21 cellular contexts compared by ENCODE assay signal in the genomic region with DNA sequence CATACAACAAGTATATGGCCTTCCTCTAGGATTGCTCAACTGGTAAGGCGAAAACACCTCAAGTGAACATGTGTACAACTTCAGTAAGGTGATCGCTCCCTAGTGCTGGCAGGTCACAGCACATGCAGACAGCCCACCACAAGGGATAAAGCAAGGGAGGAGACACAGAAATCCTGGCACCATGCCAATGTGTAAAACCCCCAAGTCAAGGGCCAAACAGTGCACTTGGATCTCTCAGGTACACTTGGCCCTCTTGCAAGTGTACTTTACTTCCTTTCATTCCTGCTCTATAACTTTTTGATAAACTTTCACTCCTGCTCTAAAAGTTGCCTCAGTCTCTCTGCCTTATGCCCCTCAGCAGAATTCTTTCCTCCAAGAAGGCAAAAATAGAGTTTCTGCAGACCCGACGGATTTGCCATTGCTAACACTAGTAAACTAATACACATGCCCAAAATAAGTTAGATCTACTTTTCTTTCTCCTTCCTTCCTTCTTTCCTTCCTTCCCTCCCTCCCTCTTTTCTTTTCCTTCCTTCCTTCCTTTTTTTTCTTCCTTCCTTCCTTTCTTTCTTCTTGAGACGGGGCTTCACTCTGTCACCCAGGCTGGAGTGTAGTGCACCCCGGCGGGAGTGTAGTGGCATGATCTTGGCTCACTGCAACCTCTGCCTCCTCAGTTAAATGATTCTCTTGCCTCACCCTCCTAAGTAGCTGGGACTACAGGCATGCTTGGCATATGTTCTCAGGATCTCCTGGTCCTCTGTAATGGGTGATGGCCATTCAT. TPM values are rescaled to one million over a fixed set of nuclear protein-coding genes. Genes with fewer than 3 reads are reported as not detected.
DNase-seq lines count a peak whose midpoint lies in the region; ATAC-seq, FAIRE-seq and TF ChIP-seq lines count a peak whose summit lies in the region.
"Had no signal": no experiment of that assay in that cellular context is flagged by ENCODE, and none has a peak within 500 bp of the region (broad histone marks: within the 10 kb centered on the region; RNA-seq: fewer than 3 reads in every experiment).

No MANE protein-coding gene starts in this region.

- H3K9ac ChIP-seq in HepG2 (ENCODE audit: insufficient read depth, low read depth, low read length), result no peak overlapping the region

- H3K9me3 ChIP-seq in HepG2 (ENCODE audit: low read length), result no peaks in the 10 kb centered on the region
- H3K9me3 ChIP-seq in right lobe of liver, result no peaks in the 10 kb centered on the region
- no peaks in the 10 kb centered on the region for H3K9me3 ChIP-seq in osteoblast (ENCODE audit: low read depth, low read length)
- H3K9me3 ChIP-seq: ascending aorta, gastroesophageal sphincter, thyroid gland had no signal

- TF ChIP-seq RAD21 in HepG2 (CRISPR knock-in tag; IDR thresholded peaks at IDR 0.05), result no peak

- POLR2A ChIA-PET in HepG2 (lab: Yijun Ruan, JAX), result no interaction called here

- H3K27ac ChIP-seq in HepG2 (ENCODE audit: extremely low read length, insufficient read depth, low read length) (no peak overlapping the region), right lobe of liver (no peak overlapping the region), osteoblast (ENCODE audit: low read depth, low read length) (no peak overlapping the region)
- H3K27ac ChIP-seq: ascending aorta, gastroesophageal sphincter, thyroid gland had no signal

- ATAC-seq in HepG2, result no peak
- ATAC-seq in right lobe of liver, result no peak
- ATAC-seq in memory B cell (ENCODE audit: low read depth), result no peak
- ATAC-seq in GM18867 (IDR thresholded peaks at IDR 0.05; ENCODE audit: unreplicated experiment), result no peak
- ATAC-seq: activated T-cell treated with anti-CD3 and anti-CD28 coated beads, Interleukin-2, amount 50 U/mL, for 4 hours; gastroesophageal sphincter; PC-3; Right ventricle myocardium inferior; sciatic nerve; stimulated activated naive CD8-positive, alpha-beta T cell treated with anti-CD3 and anti-CD28 coated beads, Interleukin-15, amount 100 ng/mL, for 72 hours had no signal

- 93% methylated on average over 6 of the region's 7 CpGs for WGBS in HepG2 (ENCODE audit: low lambda C conversion rate)
- 68% methylated on average over 4 of the region's 7 CpGs for whole genome bisulfite sequencing in right lobe of liver (ENCODE audit: insufficient coverage, low coverage, low lambda C conversion rate, missing lambda C conversion rate)

- H4K20me1 ChIP-seq in HepG2 (ENCODE audit: insufficient read depth, low read length) (no peaks in the 10 kb centered on the region), osteoblast (ENCODE audit: insufficient read depth, low read length) (no peaks in the 10 kb centered on the region)

- intact Hi-C loops in HepG2 (cut with micrococcal nuclease; ENCODE audit: unreplicated experiment) (no loop called here), right lobe of liver (cut with DNase I) (no loop called here)

- H3K4me3 ChIP-seq in HepG2 (replicated peaks in 1 of 3; ENCODE audit: insufficient read depth in 1 of 3, low read depth in 2 of 3, low read length in 3 of 3), result no peak overlapping the region
- H3K4me3 ChIP-seq in right lobe of liver, result no peak overlapping the region
- H3K4me3 ChIP-seq in osteoblast (ENCODE audit: insufficient read depth, low read length), result no peak overlapping the region
- H3K4me3 ChIP-seq: ascending aorta, gastroesophageal sphincter, thyroid gland had no signal

- H3K9me3 Mint-ChIP-seq in memory B cell, result peaks cover 3% of the 10 kb centered on the region
- H3K9me3 Mint-ChIP-seq: activated naive CD4-positive, alpha-beta T cell treated with anti-CD3 and anti-CD28 coated beads for 36 hours; activated T-cell treated with anti-CD3 and anti-CD28 coated beads, Interleukin-2, amount 50 U/mL, for 4 hours; H9; stimulated activated naive CD8-positive, alpha-beta T cell treated with anti-CD3 and anti-CD28 coated beads, Interleukin-15, amount 100 ng/mL, for 72 hours had no signal

- H3K79me2 ChIP-seq in HepG2 (ENCODE audit: insufficient read depth, low read length) (no peaks in the 10 kb centered on the region), osteoblast (ENCODE audit: insufficient read depth, low read length) (peaks cover 3% of the 10 kb centered on the region)

- DNase-seq in HepG2 (ENCODE audit: low spot score) (no peak), right lobe of liver (no peak), NAMALWA (ENCODE audit: low spot score) (peak; percentile 24), memory B cell (ENCODE audit: low spot score in 2 of 2) (no peak), osteoblast (ENCODE audit: insufficient read length, low spot score, missing footprints) (no peak), GF-D8 (lab: John Stamatoyannopoulos, UW) (no peak)
- DNase-seq: activated naive CD4-positive, alpha-beta T cell treated with anti-CD3 and anti-CD28 coated beads for 36 hours; activated T-cell treated with anti-CD3 and anti-CD28 coated beads, Interleukin-2, amount 50 U/mL, for 4 hours; cortex of kidney; DMS53; H9; NCI-H1694 treated with DMSO at 0.1 percent for 48 hours; PC-3 had no signal

- in situ Hi-C loops in HepG2 (cut with HindIII; ENCODE audit: extremely low pct_ligation_motif_present, low pct_unique_long_range_greater_than_20kb), result no loop called here

- FAIRE-seq in HepG2 (lab: Jason Lieb, UNC), result no peak

- no peak overlapping the region for H3K4me3 Mint-ChIP-seq in memory B cell
- H3K4me3 Mint-ChIP-seq: activated naive CD4-positive, alpha-beta T cell treated with anti-CD3 and anti-CD28 coated beads for 36 hours; activated T-cell treated with anti-CD3 and anti-CD28 coated beads, Interleukin-2, amount 50 U/mL, for 4 hours; H9; stimulated activated naive CD8-positive, alpha-beta T cell treated with anti-CD3 and anti-CD28 coated beads, Interleukin-15, amount 100 ng/mL, for 72 hours had no signal

- H3K4me2 ChIP-seq in HepG2 (ENCODE audit: low read depth, low read length), result no peak overlapping the region
- H3K4me2 ChIP-seq in osteoblast (ENCODE audit: insufficient read depth, low read length), result no peak overlapping the region

- CTCF ChIA-PET in HepG2 (lab: Yijun Ruan, JAX; ENCODE audit: low intra/inter-chr PET ratio, low total read pairs), result no interaction called here

- H3K4me1 ChIP-seq in HepG2 (ENCODE audit: insufficient read depth, low read length) (peaks cover 16% of the 10 kb centered on the region), right lobe of liver (peaks cover 0 to 10% (median 4%) of the 10 kb centered on the region in 4 donors), osteoblast (ENCODE audit: insufficient read depth, low read length) (peaks cover 13% of the 10 kb centered on the region)

- H3K36me3 Mint-ChIP-seq in memory B cell, result peaks cover 5% of the 10 kb centered on the region

- H3K36me3 ChIP-seq in HepG2 (replicated peaks in 1 of 2; ENCODE audit: control insufficient read depth in 1 of 2, insufficient read depth in 2 of 2, low read length in 2 of 2), result no peaks in the 10 kb centered on the region
- H3K36me3 ChIP-seq in right lobe of liver, result no peaks in the 10 kb centered on the region
- no peaks in the 10 kb centered on the region for H3K36me3 ChIP-seq in osteoblast (ENCODE audit: insufficient read depth, low read length)
- H3K36me3 ChIP-seq: ascending aorta, gastroesophageal sphincter, thyroid gland had no signal

- TF ChIP-seq EP300 in HepG2 (IDR thresholded peaks at IDR 0.05; ENCODE audit: low read depth in 2 of 2, low read length in 2 of 2) (no peak), HepG2 (CRISPR knock-in tag; IDR thresholded peaks at IDR 0.05; ENCODE audit: borderline replicate concordance) (no peak)

- no peak for TF ChIP-seq POLR2A in HepG2 (IDR thresholded peaks at IDR 0.05; ENCODE audit: insufficient read depth in 1 of 2, low read depth in 2 of 2, low read length in 2 of 2)
- TF ChIP-seq POLR2A in right lobe of liver (IDR thresholded peaks at IDR 0.05), result no peak

- TF ChIP-seq CTCF in HepG2 (CRISPR knock-in tag; IDR thresholded peaks at IDR 0.05), result no peak
- no peak for TF ChIP-seq CTCF in right lobe of liver (IDR thresholded peaks at IDR 0.05)
- TF ChIP-seq CTCF in osteoblast (IDR thresholded peaks at IDR 0.05; ENCODE audit: extremely low read depth, low read depth, low read length), result no peak

- no peaks in the 10 kb centered on the region for H3K27me3 Mint-ChIP-seq in memory B cell
- H3K27me3 Mint-ChIP-seq: stimulated activated naive CD8-positive, alpha-beta T cell treated with anti-CD3 and anti-CD28 coated beads, Interleukin-15, amount 100 ng/mL, for 72 hours had no signal

- H3K4me1 Mint-ChIP-seq in memory B cell, result peaks cover 39% of the 10 kb centered on the region

- no TSS peak for BruUV-seq in HepG2 (replicated peaks; lab: Mats Ljungman, UMichigan)

- H2AFZ ChIP-seq in HepG2 (ENCODE audit: low read length) (no peak overlapping the region), osteoblast (ENCODE audit: low read length) (no peak overlapping the region)

- H3K27ac Mint-ChIP-seq in memory B cell, result peak overlapping the region; percentile 67
- H3K27ac Mint-ChIP-seq: activated naive CD4-positive, alpha-beta T cell treated with anti-CD3 and anti-CD28 coated beads for 36 hours had no signal

- H3K27me3 ChIP-seq in HepG2 (ENCODE audit: control insufficient read depth in 1 of 2, insufficient read depth in 2 of 2, low read length in 2 of 2) (no peaks in the 10 kb centered on the region), right lobe of liver (no peaks in the 10 kb centered on the region), osteoblast (ENCODE audit: insufficient read depth, low read length) (no peaks in the 10 kb centered on the region)
- H3K27me3 ChIP-seq: ascending aorta, gastroesophageal sphincter, thyroid gland had no signal

RNA-seq across cellular contexts. Expression of a gene that starts 6.8 kb away (rescaled TPM):
- total RNA-seq in HepG2 (2016; rRNA removed; fragmentation: Illumina TruSeq; extraction: Trizol) (14.7 and 16.9 TPM in 2 replicates), right lobe of liver (10 to 100 TPM in 2 of 6 experiments, 1 to 10 TPM in 4; 7.5 to 11.2 (median 9.9) TPM), osteoblast (44.9 and 53.6 TPM in 2 replicates)
- 3.6 and 4.1 TPM in 2 replicates for total RNA-seq in HepG2 (2016; cell fraction: cytosol; rRNA removed; fragmentation: Illumina TruSeq; extraction: Trizol; ENCODE audit: low read depth)
- total RNA-seq in HepG2 (2016; cell fraction: insoluble cytoplasmic fraction; rRNA removed; fragmentation: Illumina TruSeq; extraction: Trizol), result 13.0 and 16.4 TPM in 2 replicates
- total RNA-seq in HepG2 (2016; cell fraction: membrane; rRNA removed; fragmentation: Illumina TruSeq; extraction: Trizol), result 5.2 and 6.3 TPM in 2 replicates
- 30.4 and 33.6 TPM in 2 replicates for total RNA-seq in HepG2 (2016; cell fraction: nucleus; rRNA removed; fragmentation: Illumina TruSeq; extraction: Trizol)
- polyA plus RNA-seq in HepG2 (2011; rRNA removed), result 6.3 and 8.0 TPM in 2 replicates
- 2.5 and 4.3 TPM in 2 replicates for polyA plus RNA-seq in HepG2 (2011; cell fraction: cytosol; rRNA removed)
- polyA plus RNA-seq in HepG2 (2011; cell fraction: nucleus; rRNA removed), result 5.2 and 6.1 TPM in 2 replicates
- 4.0 and 4.9 TPM in 2 replicates for polyA plus RNA-seq in HepG2 (2012)
- polyA plus RNA-seq in HepG2 (2016; cell fraction: cytosol; fragmentation: Illumina TruSeq; extraction: Trizol; ENCODE audit: low read depth), result 0.58 and 0.62 TPM in 2 replicates
- 4.3 and 4.8 TPM in 2 replicates for polyA plus RNA-seq in HepG2 (2016; cell fraction: insoluble cytoplasmic fraction; fragmentation: Illumina TruSeq; extraction: Trizol; ENCODE audit: low read depth)
- 1.1 and 1.2 TPM in 2 replicates for polyA plus RNA-seq in HepG2 (2016; cell fraction: membrane; fragmentation: Illumina TruSeq; extraction: Trizol; ENCODE audit: low read depth)
- 12.2 and 12.9 TPM in 2 replicates for polyA plus RNA-seq in HepG2 (2016; cell fraction: nucleus; fragmentation: Illumina TruSeq; extraction: Trizol; ENCODE audit: insufficient read depth, low read depth)
- 16.3 and 19.2 TPM in 2 replicates for polyA minus RNA-seq in HepG2 (2011; rRNA and poly(A)+ RNA removed; ENCODE audit: low replicate concordance)
- polyA minus RNA-seq in HepG2 (2011; cell fraction: cytosol; rRNA and poly(A)+ RNA removed), result 15.2 and 19.8 TPM in 2 replicates
- 39.9 and 46.0 TPM in 2 replicates for polyA minus RNA-seq in HepG2 (2011; cell fraction: nucleus; rRNA and poly(A)+ RNA removed)

RNA-seq across cellular contexts. Expression of a gene that starts 52.8 kb away (rescaled TPM):
- total RNA-seq in HepG2 (2016; rRNA removed; fragmentation: Illumina TruSeq; extraction: Trizol), result 12.8 and 16.6 TPM in 2 replicates
- 2.9 and 3.2 TPM in 2 replicates for total RNA-seq in HepG2 (2016; cell fraction: cytosol; rRNA removed; fragmentation: Illumina TruSeq; extraction: Trizol; ENCODE audit: low read depth)
- 12.2 and 17.5 TPM in 2 replicates for total RNA-seq in HepG2 (2016; cell fraction: insoluble cytoplasmic fraction; rRNA removed; fragmentation: Illumina TruSeq; extraction: Trizol)
- 4.6 and 5.8 TPM in 2 replicates for total RNA-seq in HepG2 (2016; cell fraction: membrane; rRNA removed; fragmentation: Illumina TruSeq; extraction: Trizol)
- total RNA-seq in HepG2 (2016; cell fraction: nucleus; rRNA removed; fragmentation: Illumina TruSeq; extraction: Trizol), result 24.6 and 25.0 TPM in 2 replicates
- 12.5 and 12.8 TPM in 2 replicates for polyA plus RNA-seq in HepG2 (2011; rRNA removed)
- polyA plus RNA-seq in HepG2 (2011; cell fraction: cytosol; rRNA removed), result 6.7 and 9.8 TPM in 2 replicates
- polyA plus RNA-seq in HepG2 (2011; cell fraction: nucleus; rRNA removed), result 4.3 and 5.6 TPM in 2 replicates
- 6.6 and 7.6 TPM in 2 replicates for polyA plus RNA-seq in HepG2 (2012)
- 0.45 and 0.54 TPM in 2 replicates for polyA plus RNA-seq in HepG2 (2016; cell fraction: cytosol; fragmentation: Illumina TruSeq; extraction: Trizol; ENCODE audit: low read depth)
- 7.8 and 8.4 TPM in 2 replicates for polyA plus RNA-seq in HepG2 (2016; cell fraction: insoluble cytoplasmic fraction; fragmentation: Illumina TruSeq; extraction: Trizol; ENCODE audit: low read depth)
- 1.5 and 2.1 TPM in 2 replicates for polyA plus RNA-seq in HepG2 (2016; cell fraction: membrane; fragmentation: Illumina TruSeq; extraction: Trizol; ENCODE audit: low read depth)
- polyA plus RNA-seq in HepG2 (2016; cell fraction: nucleus; fragmentation: Illumina TruSeq; extraction: Trizol; ENCODE audit: insufficient read depth, low read depth), result 15.5 and 16.2 TPM in 2 replicates
- 14.6 and 24.3 TPM in 2 replicates for polyA minus RNA-seq in HepG2 (2011; rRNA and poly(A)+ RNA removed; ENCODE audit: low replicate concordance)
- 9.4 and 9.8 TPM in 2 replicates for polyA minus RNA-seq in HepG2 (2011; cell fraction: cytosol; rRNA and poly(A)+ RNA removed)
- 29.4 and 34.1 TPM in 2 replicates for polyA minus RNA-seq in HepG2 (2011; cell fraction: nucleus; rRNA and poly(A)+ RNA removed)
- 10 to 100 TPM in 2 of 6 experiments, 1 to 10 TPM in 4; 1.5 to 13.3 (median 8.4) TPM for total RNA-seq in right lobe of liver
- total RNA-seq in osteoblast, result 5.6 and 84.7 TPM in 2 replicates
- polyA plus RNA-seq: neural cell had no signal
